10 cellular contexts compared by ENCODE assay signal in genomic region chr17:38559880-38560230, GRCh38. TPM values are rescaled to one million over a fixed set of nuclear protein-coding genes. Genes with fewer than 3 reads are reported as not detected.
DNase-seq lines count a peak whose midpoint lies in the region; ATAC-seq and TF ChIP-seq lines count a peak whose summit lies in the region.
"Had no signal": no experiment of that assay in that cellular context is flagged by ENCODE, and none has a peak within 500 bp of the region (broad histone marks: within the 10 kb centered on the region; RNA-seq: fewer than 3 reads in every experiment).

No MANE protein-coding gene starts in this region.

- H3K4me3 Mint-ChIP-seq in T-helper 2 cell treated with Interferon-gamma antibody and Interleukin-4, amounts not matched to agents 5 μg/mL and 100 μg/mL, for 36 hours: peak overlapping the region; percentile 15
- no peak overlapping the region for H3K4me3 Mint-ChIP-seq in natural killer cell

- CTCF ChIA-PET in Panc1 (lab: Charles Lee): interaction anchor here (0.7 to 3.3 kb wide), 2 partner anchors 23 kb away, joined by 3 to 38 read pairs; no protein-coding TSS in a partner anchor

- no peak; the same call in 1 of the 2 replicates for TF ChIP-seq CTCF in Panc1 (IDR thresholded peaks at IDR 0.05)
- no peak for TF ChIP-seq CTCF in uterus (IDR thresholded peaks at IDR 0.05)
- no peak for TF ChIP-seq CTCF in natural killer cell (IDR thresholded peaks at IDR 0.05)

- H3K4me3 ChIP-seq in Panc1 (ENCODE audit: low read depth in 2 of 2, low read length in 2 of 2): peak overlapping the region; percentile 48 to 71; a peak in 3 of 4 replicates
- H3K4me3 ChIP-seq in iPS-20b (ENCODE audit: low read length): peak overlapping the region; percentile 70; the same call in 1 of the 2 replicates
- peak overlapping the region; percentile 31 to 33 for H3K4me3 ChIP-seq in uterus

- POLR2A ChIA-PET in Panc1 (lab: Charles Lee): no interaction called here

- no peaks in the 10 kb centered on the region for H3K9me3 ChIP-seq in Panc1 (ENCODE audit: control insufficient read depth, insufficient read depth, low read depth, low read length)
- no peaks in the 10 kb centered on the region for H3K9me3 ChIP-seq in iPS-20b (ENCODE audit: insufficient read depth, low read depth, low read length)
- H3K9me3 ChIP-seq in uterus: no peaks in the 10 kb centered on the region

- ATAC-seq in Panc1 (no peak), natural killer cell (no peak)

- no peak overlapping the region for H3K27ac Mint-ChIP-seq in T-helper 2 cell treated with Interferon-gamma antibody and Interleukin-4, amounts not matched to agents 5 μg/mL and 100 μg/mL, for 36 hours
- no peak overlapping the region for H3K27ac Mint-ChIP-seq in natural killer cell

- DNase-seq in T-helper 2 cell treated with Interferon-gamma antibody and Interleukin-4, amounts not matched to agents 5 μg/mL and 100 μg/mL, for 36 hours (ENCODE audit: low spot score): no peak
- DNase-seq in T-helper 2 cell (no peak), Panc1 (ENCODE audit: low read depth, low spot score) (no peak), uterus (peak in 1 of 2 donors; percentile 28), retina (no peak), natural killer cell (no peak), activated gamma-delta T cell treated with Interleukin-2 at 50 U/mL for 16 hours (no peak)

- peaks cover 4% of the 10 kb centered on the region; the same call in 1 of the 2 replicates for H3K4me1 ChIP-seq in Panc1 (ENCODE audit: control insufficient read depth, insufficient read depth, low read length)
- H3K4me1 ChIP-seq in iPS-20b (ENCODE audit: insufficient read depth, low read length): peaks cover 10% of the 10 kb centered on the region; the same call in 1 of the 2 replicates
- H3K4me1 ChIP-seq in uterus: peaks cover 3% of the 10 kb centered on the region in 2 donors

- H3K9me3 Mint-ChIP-seq in T-helper 2 cell treated with Interferon-gamma antibody and Interleukin-4, amounts not matched to agents 5 μg/mL and 100 μg/mL, for 36 hours: no peaks in the 10 kb centered on the region
- no peaks in the 10 kb centered on the region for H3K9me3 Mint-ChIP-seq in natural killer cell

- in situ Hi-C loops in Panc1 (cut with HindIII; ENCODE audit: low pct_unique_long_range_greater_than_20kb, low sequenced_read_pairs): no loop called here

- peaks cover 14% of the 10 kb centered on the region for H3K4me1 Mint-ChIP-seq in T-helper 2 cell treated with Interferon-gamma antibody and Interleukin-4, amounts not matched to agents 5 μg/mL and 100 μg/mL, for 36 hours (ENCODE audit: low read depth)
- peaks cover 17 to 38% of the 10 kb centered on the region in 2 donors for H3K4me1 Mint-ChIP-seq in natural killer cell

- no peak for TF ChIP-seq POLR2A in uterus (IDR thresholded peaks at IDR 0.05)

- BruUV-seq in Panc1 (replicated peaks; lab: Mats Ljungman, UMichigan): no TSS peak

- no peaks in the 10 kb centered on the region for H3K36me3 Mint-ChIP-seq in T-helper 2 cell treated with Interferon-gamma antibody and Interleukin-4, amounts not matched to agents 5 μg/mL and 100 μg/mL, for 36 hours (ENCODE audit: low read depth)
- no peaks in the 10 kb centered on the region for H3K36me3 Mint-ChIP-seq in natural killer cell
- H3K36me3 Mint-ChIP-seq: activated CD8-positive, alpha-beta memory T cell treated with anti-CD3 and anti-CD28 coated beads, Interleukin-2, amount 10 ng/mL, durations not matched to agents 7 days and 5 days had no signal

- no peaks in the 10 kb centered on the region for H3K27me3 ChIP-seq in Panc1 (ENCODE audit: control insufficient read depth, insufficient read depth, low read length)
- H3K27me3 ChIP-seq in iPS-20b (ENCODE audit: insufficient read depth, low read length): peaks cover 83% of the 10 kb centered on the region
- H3K27me3 ChIP-seq in uterus: no peaks in the 10 kb centered on the region

- peaks cover 71% of the 10 kb centered on the region for H3K27me3 Mint-ChIP-seq in T-helper 2 cell treated with Interferon-gamma antibody and Interleukin-4, amounts not matched to agents 5 μg/mL and 100 μg/mL, for 36 hours (ENCODE audit: low read depth)
- H3K27me3 Mint-ChIP-seq in natural killer cell (ENCODE audit: low read depth in 2 of 2): peaks cover 27 to 47% of the 10 kb centered on the region in 2 donors

- H3K36me3 ChIP-seq in Panc1 (ENCODE audit: control insufficient read depth, insufficient read depth, low read length) (no peaks in the 10 kb centered on the region), iPS-20b (ENCODE audit: insufficient read depth, low read depth, low read length) (no peaks in the 10 kb centered on the region), uterus (no peaks in the 10 kb centered on the region)

- intact Hi-C loops in Panc1 (cut with micrococcal nuclease; ENCODE audit: unreplicated experiment): no loop called here
- intact Hi-C loops in uterus (cut with DNase I; ENCODE audit: low total_unique reads): no loop called here
- intact Hi-C loops in natural killer cell (cut with micrococcal nuclease): loop anchor here (5.0 kb wide), 1 partner anchor 192 kb away; the partner anchor contains the start of gene PSMB3

- H3K9ac ChIP-seq in iPS-20b (ENCODE audit: low read depth, low read length): no peak overlapping the region

- no peak overlapping the region for H3K27ac ChIP-seq in Panc1 (ENCODE audit: low read length)
- H3K27ac ChIP-seq in iPS-20b (ENCODE audit: low read length): no peak overlapping the region
- H3K27ac ChIP-seq in uterus: no peak overlapping the region

RNA-seq across cellular contexts. Expression of gene SRCIN1, which starts 45.9 kb away (rescaled TPM):
- total RNA-seq in Panc1 (2021; ENCODE audit: unreplicated experiment) (12.8 TPM), uterus (1 to 10 TPM in 2 of 4 donors, not detected in 2; 3.4 to 6.6 TPM), natural killer cell (under 1 TPM in 2 of 3 donors, not detected in 1; 0.28 to 0.50 TPM)
- polyA plus RNA-seq in Panc1 (2012; ENCODE audit: insufficient read length): 13.0 TPM
- total RNA-seq: LHCN-M2 had no signal
